Comparison of ENCODE assay signal across 26 cellular contexts in the genomic region with DNA sequence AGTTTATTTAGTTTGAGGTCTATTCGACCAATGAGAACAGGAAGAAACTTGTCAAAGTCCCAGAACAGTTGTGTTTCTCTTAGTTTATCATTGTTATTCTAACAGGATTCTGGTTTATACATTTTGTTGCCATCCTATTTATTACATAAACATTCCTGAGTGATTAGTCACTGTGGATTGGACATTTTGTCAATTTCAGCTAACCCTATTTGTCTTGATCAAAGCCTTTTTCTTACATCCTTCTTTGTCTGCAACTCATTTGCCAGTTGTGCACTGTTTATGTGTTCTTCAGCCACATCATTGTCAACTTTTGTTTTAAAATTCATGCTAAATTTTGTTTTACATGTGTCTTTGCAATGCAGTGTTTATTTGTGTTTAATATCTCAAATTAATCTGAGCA.
"Had no signal": no experiment of that assay in that cellular context is flagged by ENCODE, and none has a peak within 500 bp of the region (broad histone marks: within the 10 kb centered on the region; RNA-seq: fewer than 3 reads in every experiment).

No MANE protein-coding gene starts in this region.

- H3K27ac ChIP-seq: colonic mucosa, epithelial cell of prostate, foreskin keratinocyte, heart right ventricle, left lung, neural progenitor cell, prostate gland, sigmoid colon, stomach, thyroid gland, vagina had no signal

- H3K27ac Mint-ChIP-seq: effector memory CD8-positive, alpha-beta T cell; naive thymus-derived CD4-positive, alpha-beta T cell; nephron; neural progenitor cell; stimulated activated effector memory CD8-positive, alpha-beta T cell treated with anti-CD3 and anti-CD28 coated beads, Interleukin-12 subunit alpha, Interleukin-12 subunit beta, amount 100 ng/mL, for 72 hours had no signal

- H3K27me3 Mint-ChIP-seq: effector memory CD8-positive, alpha-beta T cell; naive thymus-derived CD4-positive, alpha-beta T cell had no signal

- H3K9me3 Mint-ChIP-seq: nephron, neural progenitor cell had no signal

- DNase-seq: colonic mucosa; effector memory CD8-positive, alpha-beta T cell; foreskin keratinocyte; glutamatergic neuron; heart right ventricle; hippocampal formation; left cardiac atrium; left lung; mesendoderm; midbrain; naive thymus-derived CD4-positive, alpha-beta T cell; right cardiac atrium; sigmoid colon; stimulated activated CD4-positive, alpha-beta T cell treated with anti-CD3 and anti-CD28 coated beads, Interleukin-2, amount 100 ng/mL, for 24 hours; stimulated activated CD4-positive, alpha-beta T cell treated with anti-CD3 and anti-CD28 coated beads, Interleukin-4, amount 100 ng/mL, for 24 hours; stimulated activated naive CD4-positive, alpha-beta T cell treated with Interleukin-2 at 50 U/mL for 16 hours; stomach; thyroid gland; trophoblast cell had no signal

- H3K4me3 Mint-ChIP-seq: effector memory CD8-positive, alpha-beta T cell; naive thymus-derived CD4-positive, alpha-beta T cell; nephron; neural progenitor cell; stimulated activated effector memory CD8-positive, alpha-beta T cell treated with anti-CD3 and anti-CD28 coated beads, Interleukin-12 subunit alpha, Interleukin-12 subunit beta, amount 100 ng/mL, for 72 hours had no signal

- H3K36me3 ChIP-seq: colonic mucosa, heart right ventricle, left lung, neural progenitor cell, prostate gland, sigmoid colon, stomach, thyroid gland, vagina had no signal

- H3K4me1 ChIP-seq: colonic mucosa, foreskin keratinocyte, heart right ventricle, left lung, neural progenitor cell, prostate gland, sigmoid colon, stomach, thyroid gland, vagina had no signal

- ATAC-seq: effector memory CD8-positive, alpha-beta T cell; esophagus mucosa; foreskin keratinocyte; heart right ventricle; left cardiac atrium; left lung; naive thymus-derived CD4-positive, alpha-beta T cell; right cardiac atrium; stimulated activated effector memory CD8-positive, alpha-beta T cell treated with anti-CD3 and anti-CD28 coated beads, Interleukin-12 subunit alpha, Interleukin-12 subunit beta, amount 100 ng/mL, for 72 hours had no signal

- H3K4me1 Mint-ChIP-seq: naive thymus-derived CD4-positive, alpha-beta T cell; nephron; neural progenitor cell; stimulated activated effector memory CD8-positive, alpha-beta T cell treated with anti-CD3 and anti-CD28 coated beads, Interleukin-12 subunit alpha, Interleukin-12 subunit beta, amount 100 ng/mL, for 72 hours had no signal

- H3K27me3 ChIP-seq: colonic mucosa, foreskin keratinocyte, heart right ventricle, left lung, neural progenitor cell, sigmoid colon, stomach, thyroid gland, vagina had no signal

- H3K9me3 ChIP-seq: colonic mucosa, left lung, prostate gland, sigmoid colon, stomach, thyroid gland, vagina had no signal

- H3K4me3 ChIP-seq: colonic mucosa, heart right ventricle, left lung, neural progenitor cell, prostate gland, sigmoid colon, stomach, thyroid gland, vagina had no signal

- H3K36me3 Mint-ChIP-seq: naive thymus-derived CD4-positive, alpha-beta T cell; neural progenitor cell; stimulated activated effector memory CD8-positive, alpha-beta T cell treated with anti-CD3 and anti-CD28 coated beads, Interleukin-12 subunit alpha, Interleukin-12 subunit beta, amount 100 ng/mL, for 72 hours had no signal
